ENCODE assay signal across 13 cellular contexts in the genomic region with DNA sequence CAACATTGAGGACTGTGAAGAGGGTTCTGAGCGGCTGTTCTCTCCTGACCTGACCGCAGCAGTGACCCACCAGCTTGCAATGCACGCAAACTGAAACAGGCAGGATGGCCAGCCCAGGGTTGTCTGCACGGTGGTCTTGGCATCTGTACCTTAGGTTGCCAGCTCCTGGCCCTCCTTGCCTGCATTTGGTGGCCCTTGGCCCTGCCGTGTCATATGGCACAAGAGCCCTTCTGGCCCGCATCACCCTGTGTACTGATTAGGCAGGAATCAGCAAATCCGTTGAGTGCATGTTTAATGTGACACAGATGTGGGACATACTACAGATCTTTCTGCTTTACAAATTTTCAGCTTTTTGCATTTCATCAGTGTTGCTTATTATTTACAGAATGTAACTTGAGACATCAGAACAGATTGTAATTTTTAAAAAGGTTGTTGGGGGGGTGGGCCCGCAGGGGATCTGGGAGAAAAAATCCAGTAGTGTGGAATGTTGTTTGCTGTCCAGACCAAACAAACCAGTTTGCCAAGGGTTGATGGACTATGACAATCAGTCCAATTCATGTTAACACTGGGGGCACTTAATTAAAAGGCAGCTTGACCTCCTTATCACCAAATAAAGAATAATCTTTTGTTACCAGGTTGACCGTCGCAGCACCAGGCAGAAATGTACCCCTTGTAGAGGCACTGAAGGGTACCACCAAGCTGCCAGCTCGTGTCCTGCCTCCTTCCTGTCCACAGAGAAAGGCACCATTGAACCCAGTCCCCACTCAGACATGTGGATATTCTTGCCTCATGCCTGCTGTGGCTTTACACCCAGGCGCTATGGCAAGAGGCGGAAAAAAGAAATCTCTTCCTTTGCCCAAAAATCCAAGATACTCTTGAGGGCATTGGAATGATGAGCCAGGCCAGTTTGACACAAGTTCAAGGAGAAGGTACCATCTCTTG.
DNase-seq lines count a peak whose midpoint lies in the region; ATAC-seq, FAIRE-seq and TF ChIP-seq lines count a peak whose summit lies in the region.
"Had no signal": no experiment of that assay in that cellular context is flagged by ENCODE, and none has a peak within 500 bp of the region (broad histone marks: within the 10 kb centered on the region; RNA-seq: fewer than 3 reads in every experiment).

No MANE protein-coding gene starts in this region.

- FAIRE-seq in kidney (lab: Jason Lieb, UNC) = no peak
- FAIRE-seq: small intestine had no signal

- no peak overlapping the region for H3K4me3 Mint-ChIP-seq in GM23338
- no peak overlapping the region for H3K4me3 Mint-ChIP-seq in activated T-cell treated with anti-CD3 and anti-CD28 coated beads, Interleukin-2, amount 50 U/mL, for 4 hours
- H3K4me3 Mint-ChIP-seq: dendritic cell treated with granulocyte-macrophage colony-stimulating factor and Interleukin-4, amounts not matched to agents 40 ng/mL and 50 ng/mL, for 4 days had no signal

- H2AFZ ChIP-seq in GM23338 = no peak overlapping the region

- peaks cover 20% of the 10 kb centered on the region for H3K9me3 Mint-ChIP-seq in GM23338
- H3K9me3 Mint-ChIP-seq in activated T-cell treated with anti-CD3 and anti-CD28 coated beads, Interleukin-2, amount 50 U/mL, for 4 hours = no peaks in the 10 kb centered on the region
- H3K9me3 Mint-ChIP-seq: dendritic cell treated with granulocyte-macrophage colony-stimulating factor and Interleukin-4, amounts not matched to agents 40 ng/mL and 50 ng/mL, for 4 days had no signal

- no peaks in the 10 kb centered on the region for H3K4me1 ChIP-seq in GM23338 (ENCODE audit: insufficient read depth)
- peaks cover 30% of the 10 kb centered on the region in 2 donors for H3K4me1 ChIP-seq in kidney (ENCODE audit: control insufficient read depth in 1 of 2, insufficient read depth in 1 of 2, low read depth in 1 of 2, low read length in 2 of 2)
- H3K4me1 ChIP-seq in stomach = peaks cover 28 to 41% (median 35%) of the 10 kb centered on the region in 4 donors

- H3K36me3 ChIP-seq in GM23338 (ENCODE audit: insufficient read depth) (peaks cover 5% of the 10 kb centered on the region; the same call in 1 of the 2 replicates), kidney (ENCODE audit: control insufficient read depth in 1 of 2, insufficient read depth in 2 of 2, low read length in 2 of 2) (no peaks in the 10 kb centered on the region), stomach (peaks cover 0 to 13% (median 3%) of the 10 kb centered on the region in 4 donors)

- H3K27ac ChIP-seq in GM23338 (ENCODE audit: low read depth) (no peak overlapping the region), kidney (ENCODE audit: low read depth in 2 of 2, low read length in 2 of 2) (peak overlapping the region; percentile 66 to 68), stomach (peak overlapping the region; percentile 3 to 52 (median 41))

- TF ChIP-seq CTCF in GM23338 (conservative IDR thresholded peaks at IDR 0.05; ENCODE audit: low read depth in 2 of 2) (no peak), kidney (IDR thresholded peaks at IDR 0.05; ENCODE audit: borderline replicate concordance, extremely low read depth, insufficient read depth) (no peak), stomach (IDR thresholded peaks at IDR 0.05) (no peak)

- intact Hi-C loops in kidney (cut with DNase I) = no loop called here
- intact Hi-C loops in stomach (cut with DNase I; ENCODE audit: low total_unique reads) = no loop called here

- peaks cover 18% of the 10 kb centered on the region for H3K36me3 Mint-ChIP-seq in GM23338 (ENCODE audit: low read depth)
- H3K36me3 Mint-ChIP-seq in activated T-cell treated with anti-CD3 and anti-CD28 coated beads, Interleukin-2, amount 50 U/mL, for 4 hours (ENCODE audit: insufficient read depth) = peaks cover 21% of the 10 kb centered on the region

- WGBS in stomach, 5 donors = 48 to 68% (median 52%) methylated on average over 13 of the region's 13 CpGs

- DNase-seq in GM23338 (ENCODE audit: low spot score) = no peak
- peak; percentile 70 for DNase-seq in astrocyte of the hippocampus (ENCODE audit: low read depth, low spot score)
- DNase-seq in kidney = no peak
- no peak for DNase-seq in stomach
- no peak for DNase-seq in middle frontal gyrus (ENCODE audit: extremely low spot score, low spot score)
- no peak for DNase-seq in activated T-cell treated with anti-CD3 and anti-CD28 coated beads, Interleukin-2, amount 50 U/mL, for 4 hours
- no peak for DNase-seq in NCI-H187 (lab: John Stamatoyannopoulos, UW)
- no peak for DNase-seq in OCI-M2 (lab: John Stamatoyannopoulos, UW; ENCODE audit: unreplicated experiment)
- DNase-seq: activated effector memory CD4-positive, alpha-beta T cell treated with Interleukin-2 at 50 U/mL for 16 hours; MM.1S; SHP77; small intestine had no signal

- H3K27me3 ChIP-seq in GM23338 (ENCODE audit: insufficient read depth) = no peaks in the 10 kb centered on the region
- no peaks in the 10 kb centered on the region for H3K27me3 ChIP-seq in stomach

- H3K9me3 ChIP-seq in kidney (ENCODE audit: control insufficient read depth in 1 of 2, low read length in 2 of 2) (no peaks in the 10 kb centered on the region), stomach (no peaks in the 10 kb centered on the region)

- ATAC-seq in GM23338 = no peak
- ATAC-seq in activated T-cell treated with anti-CD3 and anti-CD28 coated beads, Interleukin-2, amount 50 U/mL, for 4 hours = no peak

- peaks cover 2% of the 10 kb centered on the region; the same call in 1 of the 3 replicates for H3K4me1 Mint-ChIP-seq in GM23338
- H3K4me1 Mint-ChIP-seq in activated T-cell treated with anti-CD3 and anti-CD28 coated beads, Interleukin-2, amount 50 U/mL, for 4 hours (ENCODE audit: low read depth) = peaks cover 17% of the 10 kb centered on the region

- H3F3A ChIP-seq in GM23338 (replicated peaks; ENCODE audit: low read depth) = no peaks in the 10 kb centered on the region

- H3K27ac Mint-ChIP-seq in GM23338 = peak overlapping the region; percentile 34; the same call in 1 of the 2 replicates
- H3K27ac Mint-ChIP-seq: dendritic cell treated with granulocyte-macrophage colony-stimulating factor and Interleukin-4, amounts not matched to agents 40 ng/mL and 50 ng/mL, for 4 days had no signal

- no peak for TF ChIP-seq EP300 in stomach (IDR thresholded peaks at IDR 0.05)

- H3K79me2 ChIP-seq in GM23338 (replicated peaks; ENCODE audit: insufficient read depth) = no peaks in the 10 kb centered on the region

- TF ChIP-seq POLR2A in stomach (IDR thresholded peaks at IDR 0.05) = no peak

- H4K20me1 ChIP-seq in GM23338 (replicated peaks; ENCODE audit: insufficient read depth) = no peaks in the 10 kb centered on the region

- H3K9ac ChIP-seq in kidney (ENCODE audit: low read length in 2 of 2) = peak overlapping the region in 1 of 2 donors; percentile 2

- no peak overlapping the region for H3K4me2 ChIP-seq in GM23338

- no peaks in the 10 kb centered on the region for H3K9me2 ChIP-seq in GM23338 (ENCODE audit: insufficient read depth)

- no peak overlapping the region for H3K4me3 ChIP-seq in GM23338
- H3K4me3 ChIP-seq in kidney (ENCODE audit: low read length in 2 of 2) = no peak overlapping the region
- no peak overlapping the region for H3K4me3 ChIP-seq in stomach

- peaks cover 10% of the 10 kb centered on the region for H3K27me3 Mint-ChIP-seq in GM23338 (ENCODE audit: insufficient read depth, low read depth, poor library complexity)
- H3K27me3 Mint-ChIP-seq in activated T-cell treated with anti-CD3 and anti-CD28 coated beads, Interleukin-2, amount 50 U/mL, for 4 hours (ENCODE audit: low read depth) = no peaks in the 10 kb centered on the region
- H3K27me3 Mint-ChIP-seq: dendritic cell treated with granulocyte-macrophage colony-stimulating factor and Interleukin-4, amounts not matched to agents 40 ng/mL and 50 ng/mL, for 4 days had no signal

TF ChIP-seq in GM23338, 12 proteins besides CTCF, POLR2A, EP300 and RAD21 (continues in another document):
- no peak for TF ChIP-seq CREB1 (CRISPR knock-in tag; IDR thresholded peaks at IDR 0.05; ENCODE audit: low read depth)
- TF ChIP-seq, protein P1, sequence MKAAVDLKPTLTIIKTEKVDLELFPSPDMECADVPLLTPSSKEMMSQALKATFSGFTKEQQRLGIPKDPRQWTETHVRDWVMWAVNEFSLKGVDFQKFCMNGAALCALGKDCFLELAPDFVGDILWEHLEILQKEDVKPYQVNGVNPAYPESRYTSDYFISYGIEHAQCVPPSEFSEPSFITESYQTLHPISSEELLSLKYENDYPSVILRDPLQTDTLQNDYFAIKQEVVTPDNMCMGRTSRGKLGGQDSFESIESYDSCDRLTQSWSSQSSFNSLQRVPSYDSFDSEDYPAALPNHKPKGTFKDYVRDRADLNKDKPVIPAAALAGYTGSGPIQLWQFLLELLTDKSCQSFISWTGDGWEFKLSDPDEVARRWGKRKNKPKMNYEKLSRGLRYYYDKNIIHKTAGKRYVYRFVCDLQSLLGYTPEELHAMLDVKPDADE (IDR thresholded peaks at IDR 0.05) = no peak
- no peak for TF ChIP-seq JUNB (IDR thresholded peaks at IDR 0.05; ENCODE audit: unreplicated experiment)
- no peak for TF ChIP-seq EZH2 (IDR thresholded peaks at IDR 0.05; ENCODE audit: low read depth, unreplicated experiment)
- no peak for TF ChIP-seq POLR2AphosphoS5 (IDR thresholded peaks at IDR 0.05; ENCODE audit: low read depth)
